In genomic region chr4:40629401-40630334, GRCh38 we compare ENCODE assay signal across 8 cellular contexts. TPM values are rescaled to one million over a fixed set of nuclear protein-coding genes. Genes with fewer than 3 reads are reported as not detected.
DNase-seq lines count a peak whose midpoint lies in the region; ATAC-seq and TF ChIP-seq lines count a peak whose summit lies in the region.

TSS of gene RBM47 (minus strand) at chr4:40629864. CDS start at chr4:40438893, 190,971 bp downstream.

- peak within 1 kb of the TSS; percentile 78 for H3K4me3 Mint-ChIP-seq in osteocyte (ENCODE audit: unreplicated experiment)

- intact Hi-C loops in Right ventricle myocardium superior (cut with DNase I) = no loop called here

- ATAC-seq in GM18858 (IDR thresholded peaks at IDR 0.05; ENCODE audit: unreplicated experiment) = peak; percentile 37
- ATAC-seq in HG03025 (IDR thresholded peaks at IDR 0.05; ENCODE audit: low FRiP score, unreplicated experiment) = peak; percentile 35
- peak; percentile 93 for ATAC-seq in Right ventricle myocardium superior (ENCODE audit: poor library complexity)

- peaks cover 45% of the 10 kb centered on the region for H3K27me3 Mint-ChIP-seq in osteocyte (ENCODE audit: unreplicated experiment)

- H3K9me3 Mint-ChIP-seq in osteocyte (ENCODE audit: unreplicated experiment) = no peaks in the 10 kb centered on the region

- H3K4me1 Mint-ChIP-seq in osteocyte (ENCODE audit: unreplicated experiment) = peaks cover 19% of the 10 kb centered on the region

- H3K36me3 Mint-ChIP-seq in osteocyte (ENCODE audit: unreplicated experiment) = no peaks in the 10 kb centered on the region

- no peak within 1 kb of the TSS for H3K27ac Mint-ChIP-seq in osteocyte (ENCODE audit: unreplicated experiment)

- peak; percentile 3 for DNase-seq in AG09319 (ENCODE audit: extremely low read depth, low read depth)
- DNase-seq in NCI-H526 (lab: John Stamatoyannopoulos, UW) = peak; percentile 66 to 85
- DNase-seq in activated naive CD4-positive, alpha-beta T cell treated with anti-CD3 and anti-CD28 coated beads, Interleukin-2, amount 50 U/mL, for 16 hours = peak; percentile 45
- DNase-seq in Right ventricle myocardium superior = peak; percentile 81
- no peak for DNase-seq in osteocyte (ENCODE audit: extremely low spot score, unreplicated experiment)
- DNase-seq in COLO829 (ENCODE audit: low spot score) = no peak

- no peak; the same call in 1 of the 2 replicates for TF ChIP-seq CTCF in AG09319 (IDR thresholded peaks at IDR 0.05; ENCODE audit: low read depth, low read length)
- no peak for TF ChIP-seq CTCF in osteocyte (IDR thresholded peaks at IDR 0.05)

RNA-seq across cellular contexts. Expression of gene RBM47, which starts in this region (rescaled TPM):
- total RNA-seq in Right ventricle myocardium superior = 2.4 TPM
- total RNA-seq in osteocyte = 0.11 TPM in 1 of 2 replicates, not detected in the other

Comparison
In these comparisons a context has a peak if more than half of its experiments do, and no peak if none do; other contexts are left out.
1. DNase-seq: peak in AG09319 (single experiment), NCI-H526 (2 of 2), activated naive CD4-positive, alpha-beta T cell treated with anti-CD3 and anti-CD28 coated beads, Interleukin-2, amount 50 U/mL, for 16 hours (single experiment) and Right ventricle myocardium superior (single experiment); none in osteocyte (single experiment) and COLO829 (single experiment).
2. ATAC-seq: peak in every context shown above with its lines; median percentile 93 in Right ventricle myocardium superior; 37 in GM18858; 35 in HG03025.